Comparison of ENCODE assay signal across 36 cellular contexts in genomic region chr10:21481407-21481806, GRCh38. TPM values are rescaled to one million over a fixed set of nuclear protein-coding genes. Genes with fewer than 3 reads are reported as not detected.
DNase-seq lines count a peak whose midpoint lies in the region; ATAC-seq, FAIRE-seq and TF ChIP-seq lines count a peak whose summit lies in the region.
"Had no signal": no experiment of that assay in that cellular context is flagged by ENCODE, and none has a peak within 500 bp of the region (broad histone marks: within the 10 kb centered on the region; RNA-seq: fewer than 3 reads in every experiment).

No MANE protein-coding gene starts in this region.

- H3K4me3 ChIP-seq in HepG2 (replicated peaks in 1 of 3; ENCODE audit: insufficient read depth in 1 of 3, low read depth in 2 of 3, low read length in 3 of 3) (no peak overlapping the region), right lobe of liver (no peak overlapping the region), Karpas-422 (ENCODE audit: low read length) (no peak overlapping the region), SK-N-SH (ENCODE audit: low read depth in 2 of 2, low read length in 1 of 2) (no peak overlapping the region)
- H3K4me3 ChIP-seq: A549; BLaER1; BLaER1 treated with 17β-estradiol and CSF1 and Interleukin-3, amounts not matched to agents 10 nM and 100 nM had no signal

- no peak for TF ChIP-seq CTCF in HepG2 (CRISPR knock-in tag; IDR thresholded peaks at IDR 0.05)
- no peak for TF ChIP-seq CTCF in right lobe of liver (IDR thresholded peaks at IDR 0.05)
- TF ChIP-seq CTCF in SK-N-SH (IDR thresholded peaks at IDR 0.05), result no peak
- TF ChIP-seq CTCF in HFFc6 (IDR thresholded peaks at IDR 0.05), result no peak

- no TSS peak for BruUV-seq in HepG2 (replicated peaks; lab: Mats Ljungman, UMichigan)

- H3K79me2 ChIP-seq in HepG2 (ENCODE audit: insufficient read depth, low read length) (no peaks in the 10 kb centered on the region), Karpas-422 (ENCODE audit: low read length) (no peaks in the 10 kb centered on the region), SK-N-SH (ENCODE audit: insufficient read depth) (no peaks in the 10 kb centered on the region)

- TF ChIP-seq RAD21 in HepG2 (CRISPR knock-in tag; IDR thresholded peaks at IDR 0.05) (no peak), SK-N-SH (IDR thresholded peaks at IDR 0.05; ENCODE audit: low read length) (no peak)

- H3F3A ChIP-seq in SK-N-SH (replicated peaks; ENCODE audit: insufficient read depth), result no peaks in the 10 kb centered on the region

- no peaks in the 10 kb centered on the region for H3K4me1 Mint-ChIP-seq in HFFc6 (ENCODE audit: low read depth)
- H3K4me1 Mint-ChIP-seq: B cell; CD14-positive monocyte; CD4-positive, alpha-beta memory T cell; CD4-positive, CD25-positive, alpha-beta regulatory T cell; CD8-positive, alpha-beta memory T cell had no signal

- H2AFZ ChIP-seq in HepG2 (ENCODE audit: low read length) (no peak overlapping the region), Karpas-422 (ENCODE audit: low read length) (no peak overlapping the region), SK-N-SH (ENCODE audit: low read depth) (no peak overlapping the region)

- no peak for FAIRE-seq in HepG2 (lab: Jason Lieb, UNC)
- FAIRE-seq: A204.1, A549, D721Med had no signal

- no peaks in the 10 kb centered on the region for H3K36me3 Mint-ChIP-seq in HFFc6 (ENCODE audit: low read depth)
- H3K36me3 Mint-ChIP-seq: CD14-positive monocyte; CD4-positive, alpha-beta memory T cell; CD4-positive, CD25-positive, alpha-beta regulatory T cell; CD8-positive, alpha-beta memory T cell; CD8-positive, alpha-beta T cell had no signal

- H3K4me1 ChIP-seq in HepG2 (ENCODE audit: insufficient read depth, low read length) (peaks cover 36% of the 10 kb centered on the region), right lobe of liver (no peaks in the 10 kb centered on the region), Karpas-422 (ENCODE audit: low read length) (no peaks in the 10 kb centered on the region), SK-N-SH (ENCODE audit: control insufficient read depth in 1 of 2, insufficient read depth in 2 of 2, low read depth in 1 of 2, low read length in 1 of 2) (no peaks in the 10 kb centered on the region)
- H3K4me1 ChIP-seq: BE2C; BLaER1; BLaER1 treated with 17β-estradiol and CSF1 and Interleukin-3, amounts not matched to agents 10 nM and 100 nM had no signal

- CTCF ChIA-PET in HepG2 (lab: Yijun Ruan, JAX; ENCODE audit: low intra/inter-chr PET ratio, low total read pairs) (no interaction called here), SK-N-SH (lab: Yijun Ruan, JAX) (interaction anchor here (0.6 kb wide), 1 partner anchor 77 kb away, joined by 3 read pairs; no protein-coding TSS in a partner anchor)

- H3K9ac ChIP-seq in HepG2 (ENCODE audit: insufficient read depth, low read depth, low read length), result no peak overlapping the region
- H3K9ac ChIP-seq in Karpas-422 (ENCODE audit: low read length), result no peak overlapping the region
- no peak overlapping the region for H3K9ac ChIP-seq in SK-N-SH
- H3K9ac ChIP-seq: BLaER1; BLaER1 treated with 17β-estradiol and CSF1 and Interleukin-3, amounts not matched to agents 10 nM and 100 nM had no signal

- H3K4me3 Mint-ChIP-seq in HFFc6, result no peak overlapping the region
- H3K4me3 Mint-ChIP-seq: B cell; CD14-positive monocyte; CD4-positive, alpha-beta memory T cell; CD4-positive, alpha-beta T cell; CD4-positive, CD25-positive, alpha-beta regulatory T cell; CD8-positive, alpha-beta memory T cell; CD8-positive, alpha-beta T cell had no signal

- no peak for TF ChIP-seq POLR2A in HepG2 (IDR thresholded peaks at IDR 0.05; ENCODE audit: insufficient read depth in 1 of 2, low read depth in 2 of 2, low read length in 2 of 2)
- no peak for TF ChIP-seq POLR2A in right lobe of liver (IDR thresholded peaks at IDR 0.05)

- DNase-seq in HepG2 (ENCODE audit: low spot score) (no peak), right lobe of liver (no peak), Karpas-422 (peak; percentile 31), islet precursor cell (peak; percentile 5), left lobe of liver (ENCODE audit: low spot score) (peak; percentile 3), SK-N-SH (no peak), HFFc6 (no peak)
- DNase-seq: 8988T; ACHN; AML-193; BE2C; C1 segment of cervical spinal cord; Calu3; CD4-positive, alpha-beta memory T cell; CD4-positive, alpha-beta T cell; CD4-positive, CD25-positive, alpha-beta regulatory T cell; CD8-positive, alpha-beta memory T cell; CD8-positive, alpha-beta T cell; COR-L47; DMS 273 treated with DMSO at 0.1 percent for 48 hours; DMS153; DMS53; DMS79; DMS79 treated with DMSO at 0.1 percent for 48 hours; DND-41; EL had no signal

- POLR2A ChIA-PET in HepG2 (lab: Yijun Ruan, JAX), result interaction anchor here (1.0 kb wide), 1 partner anchor 9 kb away, joined by 3 read pairs; no protein-coding TSS in a partner anchor
- POLR2A ChIA-PET in SK-N-SH (lab: Yijun Ruan, JAX), result no interaction called here

- H3K27me3 Mint-ChIP-seq in HFFc6 (ENCODE audit: insufficient read depth), result peaks cover 13% of the 10 kb centered on the region

- ATAC-seq in HepG2 (peak; percentile 24), right lobe of liver (no peak), left lobe of liver (no peak), GM19023 (IDR thresholded peaks at IDR 0.05; ENCODE audit: unreplicated experiment) (no peak)
- ATAC-seq: A549; CD8-positive, alpha-beta T cell had no signal

- H3K4me2 ChIP-seq in HepG2 (ENCODE audit: low read depth, low read length) (no peak overlapping the region), Karpas-422 (ENCODE audit: low read depth, low read length, poor library complexity, severe bottlenecking) (no peak overlapping the region), SK-N-SH (no peak overlapping the region)
- H3K4me2 ChIP-seq: A549; BLaER1; BLaER1 treated with 17β-estradiol and CSF1 and Interleukin-3, amounts not matched to agents 10 nM and 100 nM had no signal

- H4K20me1 ChIP-seq in HepG2 (ENCODE audit: insufficient read depth, low read length) (no peaks in the 10 kb centered on the region), Karpas-422 (ENCODE audit: insufficient read depth, low read depth, low read length) (no peaks in the 10 kb centered on the region), SK-N-SH (ENCODE audit: insufficient read depth) (no peaks in the 10 kb centered on the region)
- H4K20me1 ChIP-seq: BLaER1; BLaER1 treated with 17β-estradiol and CSF1 and Interleukin-3, amounts not matched to agents 10 nM and 100 nM had no signal

- H3K9me3 ChIP-seq in HepG2 (ENCODE audit: low read length) (no peaks in the 10 kb centered on the region), right lobe of liver (no peaks in the 10 kb centered on the region), Karpas-422 (ENCODE audit: low read length) (no peaks in the 10 kb centered on the region), SK-N-SH (no peaks in the 10 kb centered on the region)
- H3K9me3 ChIP-seq: BE2C had no signal

- H3K27ac Mint-ChIP-seq in HFFc6, result no peak overlapping the region
- H3K27ac Mint-ChIP-seq: B cell; CD14-positive monocyte; CD4-positive, alpha-beta memory T cell; CD4-positive, alpha-beta T cell; CD4-positive, CD25-positive, alpha-beta regulatory T cell; CD8-positive, alpha-beta memory T cell; CD8-positive, alpha-beta T cell had no signal

- intact Hi-C loops in HepG2 (cut with micrococcal nuclease; ENCODE audit: unreplicated experiment) (no loop called here), right lobe of liver (cut with DNase I) (no loop called here)

- H3K9me2 ChIP-seq in Karpas-422 (replicated peaks; ENCODE audit: insufficient read depth, low read length) (no peaks in the 10 kb centered on the region), SK-N-SH (no peaks in the 10 kb centered on the region)

- in situ Hi-C loops in HepG2 (cut with HindIII; ENCODE audit: extremely low pct_ligation_motif_present, low pct_unique_long_range_greater_than_20kb), result loop anchor here (25.0 kb wide), 1 partner anchor 194 kb away; no protein-coding TSS in a partner anchor

- no peak for TF ChIP-seq EP300 in HepG2 (IDR thresholded peaks at IDR 0.05; ENCODE audit: low read depth in 2 of 2, low read length in 2 of 2)
- TF ChIP-seq EP300 in HepG2 (CRISPR knock-in tag; IDR thresholded peaks at IDR 0.05; ENCODE audit: borderline replicate concordance), result no peak
- TF ChIP-seq EP300 in SK-N-SH (IDR thresholded peaks at IDR 0.05; ENCODE audit: borderline replicate concordance in 1 of 2, low read depth in 1 of 2, low read length in 1 of 2), result no peak

- H3K27ac ChIP-seq in HepG2 (ENCODE audit: extremely low read length, insufficient read depth, low read length) (no peak overlapping the region), right lobe of liver (no peak overlapping the region), Karpas-422 (ENCODE audit: low read length) (no peak overlapping the region), SK-N-SH (ENCODE audit: low read depth in 2 of 2, low read length in 1 of 2) (no peak overlapping the region)
- H3K27ac ChIP-seq: 22Rv1; A549; BLaER1; BLaER1 treated with 17β-estradiol and CSF1 and Interleukin-3, amounts not matched to agents 10 nM and 100 nM; C4-2B had no signal

- H3K36me3 ChIP-seq in HepG2 (replicated peaks in 1 of 2; ENCODE audit: control insufficient read depth in 1 of 2, insufficient read depth in 2 of 2, low read length in 2 of 2), result no peaks in the 10 kb centered on the region
- no peaks in the 10 kb centered on the region for H3K36me3 ChIP-seq in right lobe of liver
- H3K36me3 ChIP-seq in Karpas-422 (ENCODE audit: insufficient read depth, low read length), result no peaks in the 10 kb centered on the region
- H3K36me3 ChIP-seq in SK-N-SH (replicated peaks in 1 of 2; ENCODE audit: control insufficient read depth in 1 of 2, insufficient read depth in 2 of 2, low read length in 1 of 2), result no peaks in the 10 kb centered on the region
- H3K36me3 ChIP-seq: BE2C; BLaER1; BLaER1 treated with 17β-estradiol and CSF1 and Interleukin-3, amounts not matched to agents 10 nM and 100 nM had no signal

- WGBS in HepG2 (ENCODE audit: low lambda C conversion rate), result 0% methylated on average over 2 of the region's 2 CpGs
- 58% methylated on average over 2 of the region's 2 CpGs for WGBS in right lobe of liver (ENCODE audit: insufficient coverage, low coverage, low lambda C conversion rate, missing lambda C conversion rate)
- WGBS in SK-N-SH (ENCODE audit: low lambda C conversion rate), result 79% methylated on average over 1 of the region's 2 CpGs

- H3K9me3 Mint-ChIP-seq in HFFc6, result peaks cover 5% of the 10 kb centered on the region; the same call in 1 of the 2 replicates
- H3K9me3 Mint-ChIP-seq: CD8-positive, alpha-beta T cell had no signal

- H3K27me3 ChIP-seq in HepG2 (ENCODE audit: control insufficient read depth in 1 of 2, insufficient read depth in 2 of 2, low read length in 2 of 2) (0 out of 5 replicates have a peak, but pooled peaks cover 0 to 2% of the 10 kb centered on the region in 2 experiments), right lobe of liver (no peaks in the 10 kb centered on the region), Karpas-422 (ENCODE audit: low read length) (no peaks in the 10 kb centered on the region), SK-N-SH (ENCODE audit: insufficient read depth) (no peaks in the 10 kb centered on the region)
- H3K27me3 ChIP-seq: BE2C; BLaER1; BLaER1 treated with 17β-estradiol and CSF1 and Interleukin-3, amounts not matched to agents 10 nM and 100 nM had no signal

RNA-seq across cellular contexts. Expression of gene SKIDA1, which starts 44.1 kb away (rescaled TPM):
- total RNA-seq in HepG2 (2016; rRNA removed; fragmentation: Illumina TruSeq; extraction: Trizol) (1.4 and 1.5 TPM in 2 replicates), right lobe of liver (1 to 10 TPM in 5 of 6 experiments, under 1 TPM in 1; 0.31 to 3.9 (median 2.1) TPM), left lobe of liver (3.4 TPM)
- total RNA-seq in HepG2 (2016; cell fraction: cytosol; rRNA removed; fragmentation: Illumina TruSeq; extraction: Trizol; ENCODE audit: low read depth), result 0.35 and 0.40 TPM in 2 replicates
- total RNA-seq in HepG2 (2016; cell fraction: insoluble cytoplasmic fraction; rRNA removed; fragmentation: Illumina TruSeq; extraction: Trizol), result 1.1 and 1.2 TPM in 2 replicates
- total RNA-seq in HepG2 (2016; cell fraction: membrane; rRNA removed; fragmentation: Illumina TruSeq; extraction: Trizol), result 1.1 TPM in 2 replicates
- 1.4 TPM in 2 replicates for total RNA-seq in HepG2 (2016; cell fraction: nucleus; rRNA removed; fragmentation: Illumina TruSeq; extraction: Trizol)
- polyA plus RNA-seq in HepG2 (2011; rRNA removed) (0.29 and 0.73 TPM in 2 replicates), SK-N-SH (2012; rRNA removed) (0.38 and 0.47 TPM in 2 replicates)
- 0.17 and 0.19 TPM in 2 replicates for polyA plus RNA-seq in HepG2 (2011; cell fraction: cytosol; rRNA removed)
- 0.45 and 0.59 TPM in 2 replicates for polyA plus RNA-seq in HepG2 (2011; cell fraction: nucleus; rRNA removed)
- 0.24 and 0.85 TPM in 2 replicates for polyA plus RNA-seq in HepG2 (2012)
- polyA plus RNA-seq in HepG2 (2016; cell fraction: cytosol; fragmentation: Illumina TruSeq; extraction: Trizol; ENCODE audit: low read depth), result 0.11 and 0.58 TPM in 2 replicates
- polyA plus RNA-seq in HepG2 (2016; cell fraction: insoluble cytoplasmic fraction; fragmentation: Illumina TruSeq; extraction: Trizol; ENCODE audit: low read depth), result 0.67 and 0.78 TPM in 2 replicates
- 0.33 and 0.58 TPM in 2 replicates for polyA plus RNA-seq in HepG2 (2016; cell fraction: membrane; fragmentation: Illumina TruSeq; extraction: Trizol; ENCODE audit: low read depth)
- 2.7 and 2.8 TPM in 2 replicates for polyA plus RNA-seq in HepG2 (2016; cell fraction: nucleus; fragmentation: Illumina TruSeq; extraction: Trizol; ENCODE audit: insufficient read depth, low read depth)
- polyA minus RNA-seq in HepG2 (2011; rRNA and poly(A)+ RNA removed; ENCODE audit: low replicate concordance), result 0.12 and 0.28 TPM in 2 replicates
- polyA minus RNA-seq in HepG2 (2011; cell fraction: cytosol; rRNA and poly(A)+ RNA removed), result 0.49 and 0.88 TPM in 2 replicates
- 0.50 and 0.52 TPM in 2 replicates for polyA minus RNA-seq in HepG2 (2011; cell fraction: nucleus; rRNA and poly(A)+ RNA removed)
- total RNA-seq in Karpas-422 (2014; rRNA removed; shearing (Covaris generic); ENCODE audit: low replicate concordance), result 0.22 and 1.5 TPM in 2 replicates
- polyA plus RNA-seq in SK-N-SH (2012; cell fraction: cytosol; rRNA removed), result 0.29 and 0.42 TPM in 2 replicates
- polyA plus RNA-seq in SK-N-SH (2012; cell fraction: nucleus; rRNA removed), result 1.1 and 1.8 TPM in 2 replicates
- total RNA-seq in HFFc6 (2021; fragmentation: NEBNext Ultra II Directional; extraction: Animal tissue kit (Norgen Biotek cat#: 25700)), result under 1 TPM; 0.35 to 0.71 (median 0.46) TPM
- total RNA-seq: CD8-positive, alpha-beta T cell had no signal
- polyA plus RNA-seq: CD4-positive, CD25-positive, alpha-beta regulatory T cell had no signal

RNA-seq across cellular contexts. Expression of gene MLLT10, which starts 52.6 kb away (rescaled TPM):
- total RNA-seq in HepG2 (2016; rRNA removed; fragmentation: Illumina TruSeq; extraction: Trizol), result 39.3 and 51.3 TPM in 2 replicates
- total RNA-seq in HepG2 (2016; cell fraction: cytosol; rRNA removed; fragmentation: Illumina TruSeq; extraction: Trizol; ENCODE audit: low read depth), result 32.5 and 35.1 TPM in 2 replicates
- total RNA-seq in HepG2 (2016; cell fraction: insoluble cytoplasmic fraction; rRNA removed; fragmentation: Illumina TruSeq; extraction: Trizol), result 40.6 and 48.2 TPM in 2 replicates
- total RNA-seq in HepG2 (2016; cell fraction: membrane; rRNA removed; fragmentation: Illumina TruSeq; extraction: Trizol), result 43.6 and 51.5 TPM in 2 replicates
- total RNA-seq in HepG2 (2016; cell fraction: nucleus; rRNA removed; fragmentation: Illumina TruSeq; extraction: Trizol), result 132 and 141 TPM in 2 replicates
- polyA plus RNA-seq in HepG2 (2011; rRNA removed), result 72.1 and 84.1 TPM in 2 replicates
- polyA plus RNA-seq in HepG2 (2011; cell fraction: cytosol; rRNA removed), result 52.6 and 55.4 TPM in 2 replicates
- 70.8 and 78.9 TPM in 2 replicates for polyA plus RNA-seq in HepG2 (2011; cell fraction: nucleus; rRNA removed)
- polyA plus RNA-seq in HepG2 (2012), result 36.4 and 36.6 TPM in 2 replicates
- polyA plus RNA-seq in HepG2 (2016; cell fraction: cytosol; fragmentation: Illumina TruSeq; extraction: Trizol; ENCODE audit: low read depth), result 39.6 and 43.2 TPM in 2 replicates
- 41.2 and 47.5 TPM in 2 replicates for polyA plus RNA-seq in HepG2 (2016; cell fraction: insoluble cytoplasmic fraction; fragmentation: Illumina TruSeq; extraction: Trizol; ENCODE audit: low read depth)
- 46.0 and 49.8 TPM in 2 replicates for polyA plus RNA-seq in HepG2 (2016; cell fraction: membrane; fragmentation: Illumina TruSeq; extraction: Trizol; ENCODE audit: low read depth)
- polyA plus RNA-seq in HepG2 (2016; cell fraction: nucleus; fragmentation: Illumina TruSeq; extraction: Trizol; ENCODE audit: insufficient read depth, low read depth), result 59.3 and 60.4 TPM in 2 replicates
- polyA minus RNA-seq in HepG2 (2011; rRNA and poly(A)+ RNA removed; ENCODE audit: low replicate concordance), result 65.5 and 210 TPM in 2 replicates
- 28.0 and 33.0 TPM in 2 replicates for polyA minus RNA-seq in HepG2 (2011; cell fraction: cytosol; rRNA and poly(A)+ RNA removed)
- 342 and 460 TPM in 2 replicates for polyA minus RNA-seq in HepG2 (2011; cell fraction: nucleus; rRNA and poly(A)+ RNA removed)
- total RNA-seq in right lobe of liver, result 10 to 100 TPM; 15.8 to 49.4 (median 20.1) TPM
- total RNA-seq in Karpas-422 (2014; rRNA removed; shearing (Covaris generic); ENCODE audit: low replicate concordance), result 83.6 and 88.5 TPM in 2 replicates
- 19.5 TPM for total RNA-seq in left lobe of liver
- 23.9 and 26.0 TPM in 2 replicates for polyA plus RNA-seq in SK-N-SH (2012; rRNA removed)
- 21.8 and 23.5 TPM in 2 replicates for polyA plus RNA-seq in SK-N-SH (2012; cell fraction: cytosol; rRNA removed)
- 44.7 and 64.0 TPM in 2 replicates for polyA plus RNA-seq in SK-N-SH (2012; cell fraction: nucleus; rRNA removed)
- 10 to 100 TPM; 21.8 to 25.2 (median 22.9) TPM for total RNA-seq in HFFc6 (2021; fragmentation: NEBNext Ultra II Directional; extraction: Animal tissue kit (Norgen Biotek cat#: 25700))

Comparison
In these comparisons a context has a peak if more than half of its experiments do, and no peak if none do; other contexts are left out.
1. DNase-seq: peak in Karpas-422 (single experiment), islet precursor cell (single experiment) and left lobe of liver (single experiment); none in HepG2 (single experiment), right lobe of liver (0 of 3), SK-N-SH (single experiment) and HFFc6 (single experiment).